In the genomic region with DNA sequence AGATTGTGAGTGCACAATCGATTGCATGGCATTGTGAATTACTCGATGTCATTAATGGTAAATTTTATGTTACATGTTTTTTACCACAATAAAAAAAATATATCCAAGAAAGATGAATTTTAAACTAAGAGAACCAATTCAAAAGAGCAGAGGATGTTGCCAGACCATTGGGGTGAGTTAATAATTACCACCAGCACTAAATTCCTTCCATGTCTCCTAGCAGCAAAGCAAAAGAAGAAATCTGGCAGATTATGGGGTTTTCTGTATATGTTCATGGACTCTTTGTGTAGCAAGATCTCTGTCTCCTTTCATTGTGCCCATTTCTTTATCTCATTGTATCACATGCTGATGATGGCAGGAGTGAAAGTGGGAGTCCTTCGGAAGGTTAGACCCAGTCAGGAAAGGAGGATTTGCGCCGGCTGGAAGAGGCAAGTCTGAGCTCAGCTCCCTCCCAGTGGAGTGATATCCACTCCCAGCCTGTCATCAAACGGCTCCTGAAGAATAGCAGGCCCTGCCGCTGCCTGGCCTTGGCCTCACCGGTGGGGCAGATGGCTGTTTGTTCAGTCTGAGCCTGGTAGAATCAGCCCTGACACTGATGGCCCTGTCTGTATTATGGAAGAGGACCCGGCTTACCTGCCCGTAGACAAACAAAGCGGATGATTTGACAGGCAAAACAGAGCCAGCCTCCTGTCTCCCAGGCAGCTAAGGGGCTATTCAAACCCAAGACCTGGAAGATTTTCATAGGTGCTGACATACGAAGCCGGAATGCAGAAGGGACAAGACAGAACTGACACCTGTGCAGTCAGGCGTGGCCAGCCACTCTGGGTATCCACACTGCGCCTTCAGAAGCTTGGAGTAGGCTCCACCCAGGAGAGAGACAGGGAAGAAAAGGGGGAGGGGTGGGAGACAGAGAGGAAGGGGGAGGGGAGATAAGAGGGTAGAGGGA, we compare ENCODE assay signal across 15 cellular contexts. TPM values are rescaled to one million over a fixed set of nuclear protein-coding genes. Genes with fewer than 3 reads are reported as not detected.
A peak's percentile ranks its signal among the peaks of the same experiment; 100 is the strongest.
DNase-seq lines count a peak whose midpoint lies in the region; ATAC-seq, FAIRE-seq and TF ChIP-seq lines count a peak whose summit lies in the region.
"Had no signal": no experiment of that assay in that cellular context is flagged by ENCODE, and none has a peak within 500 bp of the region (broad histone marks: within the 10 kb centered on the region; RNA-seq: fewer than 3 reads in every experiment).

No MANE protein-coding gene starts in this region.

- dilution Hi-C loops in keratinocyte (cut with MboI; ENCODE audit: extremely low pct_ligation_motif_present, low sequenced_read_pairs): no loop called here

- H3K36me3 ChIP-seq in WERI-Rb-1: no peaks in the 10 kb centered on the region
- H3K36me3 ChIP-seq in keratinocyte (ENCODE audit: control insufficient read depth in 2 of 2, extremely low read depth in 1 of 2, insufficient read depth in 2 of 2, low read length in 2 of 2): no peaks in the 10 kb centered on the region
- no peaks in the 10 kb centered on the region for H3K36me3 ChIP-seq in smooth muscle cell (ENCODE audit: low read depth)
- H3K36me3 ChIP-seq: tibial nerve had no signal

- WGBS in smooth muscle cell (ENCODE audit: low lambda C conversion rate): 30% methylated on average over 14 of the region's 15 CpGs

- no peak for TF ChIP-seq CTCF in WERI-Rb-1 (IDR thresholded peaks at IDR 0.05; ENCODE audit: low read depth, low read length)
- no peak for TF ChIP-seq CTCF in keratinocyte (optimal IDR thresholded peaks at IDR 0.05 in 1 of 3, IDR thresholded peaks at IDR 0.05 in 1 of 3, conservative IDR thresholded peaks at IDR 0.05 in 1 of 3; ENCODE audit: extremely low read depth in 1 of 3, insufficient read depth in 2 of 3, low read length in 3 of 3)
- TF ChIP-seq CTCF in smooth muscle cell (IDR thresholded peaks at IDR 0.05; ENCODE audit: borderline replicate concordance, insufficient read depth, poor library complexity, severe bottlenecking): no peak

- H4K20me1 ChIP-seq in keratinocyte (ENCODE audit: control insufficient read depth, extremely low read depth, insufficient read depth, low read length) (no peaks in the 10 kb centered on the region), smooth muscle cell (ENCODE audit: low read depth) (no peaks in the 10 kb centered on the region)

- FAIRE-seq in keratinocyte (lab: Jason Lieb, UNC): no peak
- FAIRE-seq: A204.1 had no signal

- no peaks in the 10 kb centered on the region for H3F3A ChIP-seq in smooth muscle cell (ENCODE audit: low read depth)

- H3K4me3 ChIP-seq in WERI-Rb-1 (ENCODE audit: low read depth, low read length): peak overlapping the region; percentile 69
- no peak overlapping the region for H3K4me3 ChIP-seq in keratinocyte (ENCODE audit: control insufficient read depth in 2 of 3, extremely low read depth in 1 of 3, insufficient read depth in 2 of 3, low read depth in 1 of 3, low read length in 3 of 3)
- H3K4me3 ChIP-seq in smooth muscle cell: peak overlapping the region; percentile 21
- H3K4me3 ChIP-seq: tibial nerve had no signal

- no peaks in the 10 kb centered on the region for H3K4me1 ChIP-seq in keratinocyte (ENCODE audit: control insufficient read depth, extremely low read depth, insufficient read depth, low read length)
- peaks cover 12% of the 10 kb centered on the region for H3K4me1 ChIP-seq in smooth muscle cell (ENCODE audit: low read depth)
- H3K4me1 ChIP-seq: tibial nerve had no signal

- no peaks in the 10 kb centered on the region for H3K27me3 ChIP-seq in WERI-Rb-1 (ENCODE audit: insufficient read depth, low read depth, severe bottlenecking)
- H3K27me3 ChIP-seq in keratinocyte (ENCODE audit: control insufficient read depth, extremely low read depth, insufficient read depth, low read length): no peaks in the 10 kb centered on the region
- peaks cover 47% of the 10 kb centered on the region for H3K27me3 ChIP-seq in smooth muscle cell (ENCODE audit: low read depth)
- H3K27me3 ChIP-seq: tibial nerve had no signal

- H3K4me2 ChIP-seq in keratinocyte (ENCODE audit: control insufficient read depth, extremely low read depth, insufficient read depth, low read depth, low read length) (no peak overlapping the region), smooth muscle cell (peak overlapping the region; percentile 65)

- H3K79me2 ChIP-seq in keratinocyte (ENCODE audit: control insufficient read depth, insufficient read depth, low read length) (no peaks in the 10 kb centered on the region), smooth muscle cell (ENCODE audit: low read depth) (no peaks in the 10 kb centered on the region)

- H3K9me3 ChIP-seq in WERI-Rb-1 (ENCODE audit: severe bottlenecking): no peaks in the 10 kb centered on the region
- no peaks in the 10 kb centered on the region for H3K9me3 ChIP-seq in keratinocyte (ENCODE audit: control insufficient read depth, low read depth, low read length)
- H3K9me3 ChIP-seq in smooth muscle cell (replicated peaks; ENCODE audit: low read depth): no peaks in the 10 kb centered on the region
- H3K9me3 ChIP-seq: tibial nerve had no signal

- ATAC-seq in GM19455 (IDR thresholded peaks at IDR 0.05; ENCODE audit: unreplicated experiment): no peak
- ATAC-seq: activated T-helper 17 cell treated with anti-CD3 and anti-CD28 coated beads, Interleukin-2, amount 50 U/mL, for 72 hours had no signal

- DNase-seq in NCI-H82 (lab: John Stamatoyannopoulos, UW): peak; percentile 29
- no peak for DNase-seq in NCI-H82 treated with DMSO at 0.1 percent for 48 hours (lab: John Stamatoyannopoulos, UW; ENCODE audit: unreplicated experiment)
- peak; percentile 89 for DNase-seq in WERI-Rb-1
- DNase-seq in keratinocyte (ENCODE audit: low read depth, low spot score): no peak
- no peak for DNase-seq in smooth muscle cell (lab: John Stamatoyannopoulos, UW; ENCODE audit: unreplicated experiment)
- no peak for DNase-seq in NCI-H1105 (lab: John Stamatoyannopoulos, UW)
- no peak for DNase-seq in NCI-H1105 treated with DMSO at 0.1 percent for 48 hours (lab: John Stamatoyannopoulos, UW)
- DNase-seq: Calu3, KG1 had no signal

- H3K27ac ChIP-seq in WERI-Rb-1 (peak overlapping the region; percentile 85), keratinocyte (ENCODE audit: control insufficient read depth, insufficient read depth, low read length) (no peak overlapping the region), smooth muscle cell (ENCODE audit: low read depth) (no peak overlapping the region)
- H3K27ac ChIP-seq: RWPE1, tibial nerve had no signal

- no peaks in the 10 kb centered on the region for H3K9me1 ChIP-seq in keratinocyte (ENCODE audit: control insufficient read depth, extremely low read depth, insufficient read depth, low read length)

- H2AFZ ChIP-seq in keratinocyte (ENCODE audit: control insufficient read depth, low read length) (peak overlapping the region; percentile 20), smooth muscle cell (ENCODE audit: low read depth) (peak overlapping the region; percentile 88)

- H3K9ac ChIP-seq in keratinocyte (ENCODE audit: control insufficient read depth, extremely low read depth, insufficient read depth, low read length) (no peak overlapping the region), smooth muscle cell (ENCODE audit: low read depth) (no peak overlapping the region)

RNA-seq across cellular contexts. Expression of gene FOXE1, which starts 21.9 kb away (rescaled TPM):
- polyA plus RNA-seq in keratinocyte: 0.97 to 1.9 TPM (median 1.1 TPM) in 3 replicates
- 2.5 TPM for polyA plus RNA-seq in keratinocyte (2011; ENCODE audit: low read depth)
- 1.1 and 1.4 TPM in 2 replicates for polyA plus RNA-seq in keratinocyte (2011; cell fraction: cytosol; rRNA removed)
- polyA plus RNA-seq in keratinocyte (2011; cell fraction: nucleus; rRNA removed): 3.1 and 4.7 TPM in 2 replicates
- polyA plus RNA-seq in keratinocyte (2012; ENCODE audit: low replicate concordance): 1.9 and 2.1 TPM in 2 replicates
- 0.58 to 1.0 TPM (median 0.92 TPM) in 3 replicates for polyA minus RNA-seq in keratinocyte
- polyA minus RNA-seq in keratinocyte (2011; cell fraction: cytosol; rRNA and poly(A)+ RNA removed): 3.6 TPM
- 3.6 and 5.1 TPM in 2 replicates for polyA minus RNA-seq in keratinocyte (2011; cell fraction: nucleus; rRNA and poly(A)+ RNA removed)
- not detected in 2 replicates for total RNA-seq in smooth muscle cell
- not detected in 2 replicates for polyA plus RNA-seq in smooth muscle cell
- total RNA-seq: activated T-helper 17 cell treated with anti-CD3 and anti-CD28 coated beads, Interleukin-2, amount 50 U/mL, for 72 hours; myocyte; tibial nerve had no signal

Comparison
In these comparisons a context has a peak if more than half of its experiments do, and no peak if none do; other contexts are left out.
1. DNase-seq: peak in NCI-H82 (single experiment) and WERI-Rb-1 (single experiment); none in NCI-H82 treated with DMSO at 0.1 percent for 48 hours (single experiment), keratinocyte (single experiment), smooth muscle cell (single experiment), NCI-H1105 (single experiment) and NCI-H1105 treated with DMSO at 0.1 percent for 48 hours (single experiment).
2. H3K4me3 ChIP-seq: peak in WERI-Rb-1 (single experiment) and smooth muscle cell (single experiment); none in keratinocyte (0 of 3).